In the genomic region with DNA sequence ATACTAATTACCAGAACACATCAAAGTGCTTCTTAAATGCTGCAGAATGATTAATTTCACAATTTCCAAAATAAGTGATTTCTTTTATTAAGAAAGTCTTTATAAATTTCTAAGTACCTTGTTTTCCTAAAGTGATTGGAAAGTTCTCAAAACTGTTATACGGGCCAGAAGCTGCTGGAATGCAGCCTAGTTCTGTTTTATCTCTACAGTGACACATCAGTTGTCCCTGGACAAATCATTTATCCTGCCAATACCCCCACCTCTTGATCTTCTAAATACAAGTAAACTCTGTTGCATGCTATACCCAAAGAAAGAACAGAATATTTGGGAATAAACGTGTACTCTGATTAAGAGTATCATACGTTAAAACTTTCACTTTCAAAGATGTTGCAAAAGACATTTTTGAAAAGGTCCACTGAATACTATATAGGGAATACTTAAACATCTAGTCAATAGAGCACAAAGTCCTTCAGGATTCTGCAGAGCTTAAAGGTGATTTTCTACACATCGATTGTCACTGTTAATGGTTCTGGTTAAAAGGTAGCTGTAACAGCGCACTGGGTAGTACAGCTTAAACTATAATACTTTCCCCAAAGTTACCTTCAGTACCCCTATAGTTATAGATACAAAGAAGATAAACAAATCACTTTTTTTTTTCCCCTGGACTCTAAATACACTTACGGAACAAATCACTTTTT, we compare ENCODE assay signal across 10 cellular contexts.
DNase-seq lines count a peak whose midpoint lies in the region; ATAC-seq, FAIRE-seq and TF ChIP-seq lines count a peak whose summit lies in the region.
"Had no signal": no experiment of that assay in that cellular context is flagged by ENCODE, and none has a peak within 500 bp of the region (broad histone marks: within the 10 kb centered on the region; RNA-seq: fewer than 3 reads in every experiment).

No MANE protein-coding gene starts in this region.

- peak overlapping the region; percentile 96 to 99 (median 98) for H3K27ac Mint-ChIP-seq in CD4-positive, alpha-beta memory T cell
- peak overlapping the region; percentile 90 to 99 (median 97) for H3K27ac Mint-ChIP-seq in naive thymus-derived CD8-positive, alpha-beta T cell

- TF ChIP-seq CTCF in Peyer's patch (IDR thresholded peaks at IDR 0.05): no peak

- peak overlapping the region; percentile 80 to 88 (median 86) for H3K4me3 Mint-ChIP-seq in CD4-positive, alpha-beta memory T cell
- peak overlapping the region; percentile 63 to 85 (median 74) for H3K4me3 Mint-ChIP-seq in naive thymus-derived CD8-positive, alpha-beta T cell

- intact Hi-C loops in CD4-positive, alpha-beta memory T cell (cut with micrococcal nuclease): loop anchor here (2.0 to 5.0 kb wide), 4 partner anchors 17 to 303 kb away; a partner anchor contains a TSS
- intact Hi-C loops in posterior cingulate gyrus (cut with DNase I): no loop called here

- peak; percentile 4 for FAIRE-seq in endometrium (lab: Jason Lieb, UNC)

- no peak for ATAC-seq in naive thymus-derived CD8-positive, alpha-beta T cell
- ATAC-seq in GM18873 (IDR thresholded peaks at IDR 0.05; ENCODE audit: low FRiP score, unreplicated experiment): no peak

- H3K9me3 ChIP-seq in CD4-positive, alpha-beta memory T cell (ENCODE audit: control insufficient read depth in 1 of 2, low read length in 2 of 2): no peaks in the 10 kb centered on the region
- no peaks in the 10 kb centered on the region for H3K9me3 ChIP-seq in Peyer's patch

- TF ChIP-seq POLR2A in Peyer's patch (IDR thresholded peaks at IDR 0.05): no peak

- H3K9me3 Mint-ChIP-seq in CD4-positive, alpha-beta memory T cell: peaks cover 0 to 3% (median 0%) of the 10 kb centered on the region in 8 donors
- peaks cover 0 to 6% (median 0%) of the 10 kb centered on the region in 9 donors for H3K9me3 Mint-ChIP-seq in naive thymus-derived CD8-positive, alpha-beta T cell

- peaks cover 97% of the 10 kb centered on the region for H3K4me1 ChIP-seq in CD4-positive, alpha-beta memory T cell (ENCODE audit: insufficient read depth, low read length)
- H3K4me1 ChIP-seq in Peyer's patch: peaks cover 0 to 38% (median 14%) of the 10 kb centered on the region in 4 donors

- peaks cover 76 to 92% (median 85%) of the 10 kb centered on the region in 4 donors for H3K4me1 Mint-ChIP-seq in CD4-positive, alpha-beta memory T cell
- H3K4me1 Mint-ChIP-seq in naive thymus-derived CD8-positive, alpha-beta T cell: peaks cover 51 to 97% (median 77%) of the 10 kb centered on the region in 4 donors

- H3K27me3 ChIP-seq in CD4-positive, alpha-beta memory T cell (ENCODE audit: insufficient read depth, low read length): no peaks in the 10 kb centered on the region
- no peaks in the 10 kb centered on the region for H3K27me3 ChIP-seq in Peyer's patch

- H3K36me3 Mint-ChIP-seq in CD4-positive, alpha-beta memory T cell: peaks cover 4 to 19% of the 10 kb centered on the region in 2 donors
- H3K36me3 Mint-ChIP-seq in naive thymus-derived CD8-positive, alpha-beta T cell: peaks cover 0 to 10% (median 9%) of the 10 kb centered on the region in 3 donors

- POLR2A ChIA-PET in CD4-positive, alpha-beta memory T cell (lab: Charles Lee; ENCODE audit: partially characterized antibody): interaction anchor here (0.6 to 7.6 kb wide), 21 partner anchors 10 to 215 kb away, joined by 3 to 92 read pairs (median 5); a partner anchor contains a TSS
- POLR2A ChIA-PET in naive thymus-derived CD8-positive, alpha-beta T cell (lab: Charles Lee): interaction anchor here (0.6 to 2.3 kb wide), 11 partner anchors 7 to 295 kb away, joined by 3 to 9 read pairs (median 3); a partner anchor contains a TSS

- no peak for DNase-seq in CD4-positive, alpha-beta memory T cell
- no peak for DNase-seq in Peyer's patch
- no peak for DNase-seq in naive thymus-derived CD8-positive, alpha-beta T cell
- no peak for DNase-seq in NCI-H748 treated with DMSO at 0.1 percent for 48 hours (lab: John Stamatoyannopoulos, UW)
- no peak for DNase-seq in posterior cingulate gyrus
- DNase-seq in stimulated activated CD4-positive, alpha-beta T cell treated with anti-CD3 and anti-CD28 coated beads, Interleukin-2, amount 100 ng/mL, for 48 hours: no peak
- DNase-seq: NCI-H1092 had no signal

- CTCF ChIA-PET in CD4-positive, alpha-beta memory T cell (lab: Charles Lee; ENCODE audit: partially characterized antibody): interaction anchor here (0.9 to 4.5 kb wide), 23 partner anchors 8 to 224 kb away, joined by 3 to 38 read pairs (median 3); a partner anchor contains a TSS

- H3K27ac ChIP-seq in CD4-positive, alpha-beta memory T cell (ENCODE audit: low read depth, low read length): peak overlapping the region; percentile 87
- H3K27ac ChIP-seq in Peyer's patch: peak overlapping the region; percentile 33 to 80 (median 50)
- H3K27ac ChIP-seq: RWPE1 had no signal

- peak overlapping the region; percentile 37 to 42 for H3K4me3 ChIP-seq in CD4-positive, alpha-beta memory T cell (ENCODE audit: low read length in 2 of 2)
- peak overlapping the region in 1 of 4 donors; percentile 13 for H3K4me3 ChIP-seq in Peyer's patch

- no peaks in the 10 kb centered on the region for H3K27me3 Mint-ChIP-seq in CD4-positive, alpha-beta memory T cell
- H3K27me3 Mint-ChIP-seq in naive thymus-derived CD8-positive, alpha-beta T cell: no peaks in the 10 kb centered on the region

- no peaks in the 10 kb centered on the region for H3K36me3 ChIP-seq in CD4-positive, alpha-beta memory T cell (ENCODE audit: insufficient read depth, low read length)
- peaks cover 0 to 16% (median 0%) of the 10 kb centered on the region in 3 donors for H3K36me3 ChIP-seq in Peyer's patch
